Comparison of ENCODE assay signal across 20 cellular contexts in the genomic region with DNA sequence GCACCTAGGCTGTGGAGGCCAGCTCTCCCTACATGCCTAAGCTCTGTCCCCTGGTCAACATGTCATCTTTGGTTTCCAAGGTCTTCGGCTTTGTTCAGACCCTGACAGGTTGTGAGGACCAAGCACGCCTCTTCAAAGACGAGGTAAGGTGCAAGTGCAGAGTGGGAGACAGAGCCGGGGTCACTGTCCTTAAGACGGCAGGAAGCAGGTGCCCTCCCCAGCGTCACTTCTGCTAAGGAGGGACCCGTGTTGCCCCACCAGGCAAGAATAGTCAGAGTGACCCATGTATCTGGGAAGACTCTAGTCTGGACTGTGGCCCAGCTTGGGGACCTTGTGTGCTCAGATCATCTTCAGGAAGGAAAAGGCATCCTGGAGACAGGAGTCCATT. TPM values are rescaled to one million over a fixed set of nuclear protein-coding genes. Genes with fewer than 3 reads are reported as not detected.
DNase-seq lines count a peak whose midpoint lies in the region; ATAC-seq and TF ChIP-seq lines count a peak whose summit lies in the region.
"Had no signal": no experiment of that assay in that cellular context is flagged by ENCODE, and none has a peak within 500 bp of the region (broad histone marks: within the 10 kb centered on the region; RNA-seq: fewer than 3 reads in every experiment).

No MANE protein-coding gene starts in this region.

- DNase-seq in SK-N-SH (no peak), HFFc6 (no peak), islet precursor cell (peak; percentile 34), stomach (peak; percentile 9), NCI-H345 treated with DMSO at 0.1 percent for 48 hours (lab: John Stamatoyannopoulos, UW; ENCODE audit: unreplicated experiment) (no peak), foreskin keratinocyte (no peak)
- no peak for DNase-seq in activated CD4-positive, alpha-beta T cell treated with anti-CD3 and anti-CD28 coated beads, Interleukin-2, amount 10 ng/mL, durations not matched to agents 7 days and 5 days
- DNase-seq: CD4-positive, CD25-positive, alpha-beta regulatory T cell; CD8-positive, alpha-beta T cell; DMS153; DND-41; H9 had no signal

- H4K20me1 ChIP-seq in SK-N-SH (ENCODE audit: insufficient read depth), result no peaks in the 10 kb centered on the region
- H4K20me1 ChIP-seq: BLaER1 had no signal

- H3K4me1 Mint-ChIP-seq in HFFc6 (ENCODE audit: low read depth), result peaks cover 39% of the 10 kb centered on the region
- no peaks in the 10 kb centered on the region for H3K4me1 Mint-ChIP-seq in activated CD4-positive, alpha-beta T cell treated with anti-CD3 and anti-CD28 coated beads, Interleukin-2, amount 10 ng/mL, durations not matched to agents 7 days and 5 days
- H3K4me1 Mint-ChIP-seq: GM23338, H9 had no signal

- TF ChIP-seq CTCF in SK-N-SH (IDR thresholded peaks at IDR 0.05), result no peak
- no peak for TF ChIP-seq CTCF in HFFc6 (IDR thresholded peaks at IDR 0.05)
- TF ChIP-seq CTCF in stomach (IDR thresholded peaks at IDR 0.05), result no peak
- TF ChIP-seq CTCF in foreskin keratinocyte (conservative IDR thresholded peaks at IDR 0.05), result no peak

- 0 out of 2 replicates have a peak overlapping the region, but pooled peaks have one; percentile 3 for H3K27ac Mint-ChIP-seq in HFFc6
- no peak overlapping the region for H3K27ac Mint-ChIP-seq in activated CD4-positive, alpha-beta T cell treated with anti-CD3 and anti-CD28 coated beads, Interleukin-2, amount 10 ng/mL, durations not matched to agents 7 days and 5 days
- H3K27ac Mint-ChIP-seq: B cell; CD4-positive, CD25-positive, alpha-beta regulatory T cell; CD8-positive, alpha-beta T cell; GM23338; H9 had no signal

- TF ChIP-seq EP300 in SK-N-SH (IDR thresholded peaks at IDR 0.05; ENCODE audit: borderline replicate concordance in 1 of 2, low read depth in 1 of 2, low read length in 1 of 2) (no peak), stomach (IDR thresholded peaks at IDR 0.05) (no peak)

- CTCF ChIA-PET in SK-N-SH (lab: Yijun Ruan, JAX), result interaction anchor here (1.5 to 2.0 kb wide), 2 partner anchors 26 to 152 kb away, joined by 3 to 5 read pairs; no protein-coding TSS in a partner anchor
- CTCF ChIA-PET in activated CD4-positive, alpha-beta T cell treated with anti-CD3 and anti-CD28 coated beads, Interleukin-2, amount 10 ng/mL, durations not matched to agents 7 days and 5 days (lab: Charles Lee), result interaction anchor here (2.1 kb wide), 1 partner anchor 18 kb away, joined by 4 read pairs; a partner anchor contains a TSS

- no peak overlapping the region for H2AFZ ChIP-seq in SK-N-SH (ENCODE audit: low read depth)
- H2AFZ ChIP-seq: GM23338 had no signal

- H3K27ac ChIP-seq in SK-N-SH (ENCODE audit: low read depth in 2 of 2, low read length in 1 of 2), result no peak overlapping the region
- H3K27ac ChIP-seq in stomach, result no peak overlapping the region
- H3K27ac ChIP-seq in foreskin keratinocyte, result no peak overlapping the region
- H3K27ac ChIP-seq: 22Rv1, BLaER1, C4-2B had no signal

- H3K9me3 Mint-ChIP-seq in HFFc6, result no peaks in the 10 kb centered on the region
- H3K9me3 Mint-ChIP-seq in activated CD4-positive, alpha-beta T cell treated with anti-CD3 and anti-CD28 coated beads, Interleukin-2, amount 10 ng/mL, durations not matched to agents 7 days and 5 days, result no peaks in the 10 kb centered on the region
- H3K9me3 Mint-ChIP-seq: CD4-positive, CD25-positive, alpha-beta regulatory T cell; CD8-positive, alpha-beta T cell; GM23338; H9 had no signal

- WGBS in SK-N-SH (ENCODE audit: low lambda C conversion rate), result 88% methylated on average over 6 of the region's 7 CpGs
- WGBS in stomach, 5 donors, result 85 to 95% (median 91%) methylated on average over 6 to 7 of the region's 7 CpGs

- no peaks in the 10 kb centered on the region; a peak in 1 of 4 replicates for H3K4me1 ChIP-seq in SK-N-SH (ENCODE audit: control insufficient read depth in 1 of 2, insufficient read depth in 2 of 2, low read depth in 1 of 2, low read length in 1 of 2)
- H3K4me1 ChIP-seq in stomach, result peaks cover 0 to 5% (median 0%) of the 10 kb centered on the region in 4 donors
- peaks cover 7% of the 10 kb centered on the region for H3K4me1 ChIP-seq in foreskin keratinocyte
- H3K4me1 ChIP-seq: BLaER1, Caco-2 had no signal

- no peak overlapping the region for H3K9ac ChIP-seq in SK-N-SH
- H3K9ac ChIP-seq: BLaER1 had no signal

- no peak for TF ChIP-seq RAD21 in SK-N-SH (IDR thresholded peaks at IDR 0.05; ENCODE audit: low read length)

- H3K9me2 ChIP-seq in SK-N-SH, result no peaks in the 10 kb centered on the region

- H3K4me3 ChIP-seq in SK-N-SH (ENCODE audit: low read depth in 2 of 2, low read length in 1 of 2) (no peak overlapping the region), stomach (no peak overlapping the region)
- H3K4me3 ChIP-seq: BLaER1, GM23338 had no signal

- peaks cover 4% of the 10 kb centered on the region for H3F3A ChIP-seq in SK-N-SH (replicated peaks; ENCODE audit: insufficient read depth)

- peak; percentile 10 for ATAC-seq in SK-N-SH treated with all-trans-retinoic acid at 6 μM for 48 hours
- no peak for ATAC-seq in foreskin keratinocyte
- ATAC-seq: CD8-positive, alpha-beta T cell; HCT116 had no signal

- H3K36me3 ChIP-seq in SK-N-SH (replicated peaks in 1 of 2; ENCODE audit: control insufficient read depth in 1 of 2, insufficient read depth in 2 of 2, low read length in 1 of 2) (peaks cover 0 to 4% of the 10 kb centered on the region in 2 experiments), stomach (peaks cover 0 to 72% (median 28%) of the 10 kb centered on the region in 4 donors)

- no peak for TF ChIP-seq POLR2A in stomach (IDR thresholded peaks at IDR 0.05)

- POLR2A ChIA-PET in SK-N-SH (lab: Yijun Ruan, JAX), result no interaction called here
- POLR2A ChIA-PET in activated CD4-positive, alpha-beta T cell treated with anti-CD3 and anti-CD28 coated beads, Interleukin-2, amount 10 ng/mL, durations not matched to agents 7 days and 5 days (lab: Charles Lee), result no interaction called here

- intact Hi-C loops in stomach (cut with DNase I; ENCODE audit: low total_unique reads), result no loop called here

- H3K36me3 Mint-ChIP-seq in HFFc6 (ENCODE audit: low read depth), result peaks cover 15% of the 10 kb centered on the region
- no peaks in the 10 kb centered on the region for H3K36me3 Mint-ChIP-seq in activated CD4-positive, alpha-beta T cell treated with anti-CD3 and anti-CD28 coated beads, Interleukin-2, amount 10 ng/mL, durations not matched to agents 7 days and 5 days (ENCODE audit: low read depth)
- H3K36me3 Mint-ChIP-seq: CD4-positive, CD25-positive, alpha-beta regulatory T cell had no signal

- no peaks in the 10 kb centered on the region for H3K79me2 ChIP-seq in SK-N-SH (ENCODE audit: insufficient read depth)

- H3K9me3 ChIP-seq in SK-N-SH (no peaks in the 10 kb centered on the region), stomach (no peaks in the 10 kb centered on the region)
- H3K9me3 ChIP-seq: BLaER1, Caco-2 had no signal

- peaks cover 25% of the 10 kb centered on the region for H3K27me3 Mint-ChIP-seq in HFFc6 (ENCODE audit: insufficient read depth)
- H3K27me3 Mint-ChIP-seq in activated CD4-positive, alpha-beta T cell treated with anti-CD3 and anti-CD28 coated beads, Interleukin-2, amount 10 ng/mL, durations not matched to agents 7 days and 5 days, result no peaks in the 10 kb centered on the region
- H3K27me3 Mint-ChIP-seq: B cell; CD4-positive, CD25-positive, alpha-beta regulatory T cell had no signal

- H3K4me2 ChIP-seq in SK-N-SH, result no peak overlapping the region
- H3K4me2 ChIP-seq: BLaER1, GM23338 had no signal

- H3K27me3 ChIP-seq in SK-N-SH (ENCODE audit: insufficient read depth) (no peaks in the 10 kb centered on the region), stomach (no peaks in the 10 kb centered on the region), foreskin keratinocyte (no peaks in the 10 kb centered on the region)
- H3K27me3 ChIP-seq: BLaER1 had no signal

- H3K4me3 Mint-ChIP-seq in HFFc6, result no peak overlapping the region
- H3K4me3 Mint-ChIP-seq in activated CD4-positive, alpha-beta T cell treated with anti-CD3 and anti-CD28 coated beads, Interleukin-2, amount 10 ng/mL, durations not matched to agents 7 days and 5 days, result no peak overlapping the region
- H3K4me3 Mint-ChIP-seq: B cell; CD4-positive, CD25-positive, alpha-beta regulatory T cell; CD8-positive, alpha-beta T cell; GM23338; H9 had no signal

TF ChIP-seq in SK-N-SH, 30 proteins besides CTCF, POLR2A, EP300 and RAD21 (continues in another document):
- no peak for TF ChIP-seq YY1 (IDR thresholded peaks at IDR 0.05; ENCODE audit: low read depth)

RNA-seq across cellular contexts. Expression of a gene that starts 18.2 kb away (rescaled TPM):
- polyA plus RNA-seq in SK-N-SH (2012; rRNA removed) (0.21 and 0.57 TPM in 2 replicates), stomach (10 to 100 TPM in 2 of 3 donors, 1 to 10 TPM in 1; 2.1 to 19.2 (median 15.3) TPM), foreskin keratinocyte (0.03 TPM in 1 of 2 replicates, not detected in the other)
- 0.09 and 0.13 TPM in 2 replicates for polyA plus RNA-seq in SK-N-SH (2012; cell fraction: cytosol; rRNA removed)
- 3.6 and 5.6 TPM in 2 replicates for polyA plus RNA-seq in SK-N-SH (2012; cell fraction: nucleus; rRNA removed)
- total RNA-seq in HFFc6 (2021; fragmentation: NEBNext Ultra II Directional; extraction: Animal tissue kit (Norgen Biotek cat#: 25700)), result under 1 TPM in 1 of 6 experiments, not detected in 5; 0.09 TPM
- total RNA-seq in stomach (100 to 1,000 TPM in 1 of 5 donors, 10 to 100 TPM in 4; 21.7 to 118 (median 51.4) TPM), foreskin keratinocyte (0.04 and 0.20 TPM in 2 replicates)
- under 1 TPM; 0.37 to 0.40 TPM for total RNA-seq in activated CD4-positive, alpha-beta T cell treated with anti-CD3 and anti-CD28 coated beads, Interleukin-2, amount 10 ng/mL, durations not matched to agents 7 days and 5 days
- total RNA-seq: H9 had no signal
- polyA plus RNA-seq: CD4-positive, CD25-positive, alpha-beta regulatory T cell; GM23338 had no signal

RNA-seq across cellular contexts. Expression of a gene that starts 33.2 kb away (rescaled TPM):
- polyA plus RNA-seq in SK-N-SH (2012; rRNA removed) (8.9 and 14.5 TPM in 2 replicates), stomach (1 to 10 TPM in 2 of 3 donors, under 1 TPM in 1; 0.76 to 6.5 (median 1.7) TPM), foreskin keratinocyte (1.5 and 2.4 TPM in 2 replicates)
- polyA plus RNA-seq in SK-N-SH (2012; cell fraction: cytosol; rRNA removed), result 1.8 and 2.7 TPM in 2 replicates
- 112 and 128 TPM in 2 replicates for polyA plus RNA-seq in SK-N-SH (2012; cell fraction: nucleus; rRNA removed)
- 1 to 10 TPM; 1.8 to 2.9 (median 2.3) TPM for total RNA-seq in HFFc6 (2021; fragmentation: NEBNext Ultra II Directional; extraction: Animal tissue kit (Norgen Biotek cat#: 25700))
- total RNA-seq in stomach (10 to 100 TPM in 3 of 5 donors, 1 to 10 TPM in 2; 8.2 to 28.7 (median 18.4) TPM), foreskin keratinocyte (4.2 and 4.8 TPM in 2 replicates)
- 1 to 10 TPM; 6.7 to 7.9 TPM for total RNA-seq in activated CD4-positive, alpha-beta T cell treated with anti-CD3 and anti-CD28 coated beads, Interleukin-2, amount 10 ng/mL, durations not matched to agents 7 days and 5 days

RNA-seq across cellular contexts. Expression of a gene that starts 50.1 kb away (rescaled TPM):
- polyA plus RNA-seq in SK-N-SH (2012; rRNA removed) (34.0 and 42.4 TPM in 2 replicates), stomach (10 to 100 TPM; 12.9 to 24.9 (median 17.6) TPM), foreskin keratinocyte (17.2 and 20.5 TPM in 2 replicates)
- polyA plus RNA-seq in SK-N-SH (2012; cell fraction: cytosol; rRNA removed), result 35.9 and 38.3 TPM in 2 replicates
- 13.9 and 19.1 TPM in 2 replicates for polyA plus RNA-seq in SK-N-SH (2012; cell fraction: nucleus; rRNA removed)
- total RNA-seq in HFFc6 (2021; fragmentation: NEBNext Ultra II Directional; extraction: Animal tissue kit (Norgen Biotek cat#: 25700)), result 10 to 100 TPM; 29.1 to 37.9 (median 35.2) TPM
- total RNA-seq in stomach (10 to 100 TPM in 1 of 5 donors, 1 to 10 TPM in 2, under 1 TPM in 1, not detected in 1; 0.45 to 41.5 (median 6.4) TPM), foreskin keratinocyte (22.9 and 24.4 TPM in 2 replicates)
- 10 to 100 TPM; 14.0 to 15.8 TPM for total RNA-seq in activated CD4-positive, alpha-beta T cell treated with anti-CD3 and anti-CD28 coated beads, Interleukin-2, amount 10 ng/mL, durations not matched to agents 7 days and 5 days

Comparison
In these comparisons a context has a peak if more than half of its experiments do, and no peak if none do; other contexts are left out.
1. DNase-seq: peak in islet precursor cell (single experiment) and stomach (single experiment); none in SK-N-SH (single experiment), HFFc6 (single experiment), NCI-H345 treated with DMSO at 0.1 percent for 48 hours (single experiment), foreskin keratinocyte (0 of 2) and activated CD4-positive, alpha-beta T cell treated with anti-CD3 and anti-CD28 coated beads, Interleukin-2, amount 10 ng/mL, durations not matched to agents 7 days and 5 days (single experiment).
2. RNA of a gene that starts 18.2 kb away (total RNA-seq): 21.7 to 118 TPM in stomach; 0.37 to 0.40 TPM in activated CD4-positive, alpha-beta T cell treated with anti-CD3 and anti-CD28 coated beads, Interleukin-2, amount 10 ng/mL, durations not matched to agents 7 days and 5 days, 0.09 TPM in HFFc6 and 0.04 to 0.20 TPM in foreskin keratinocyte; every median in the first group is over 10 times any median in the second.